In the genomic region with DNA sequence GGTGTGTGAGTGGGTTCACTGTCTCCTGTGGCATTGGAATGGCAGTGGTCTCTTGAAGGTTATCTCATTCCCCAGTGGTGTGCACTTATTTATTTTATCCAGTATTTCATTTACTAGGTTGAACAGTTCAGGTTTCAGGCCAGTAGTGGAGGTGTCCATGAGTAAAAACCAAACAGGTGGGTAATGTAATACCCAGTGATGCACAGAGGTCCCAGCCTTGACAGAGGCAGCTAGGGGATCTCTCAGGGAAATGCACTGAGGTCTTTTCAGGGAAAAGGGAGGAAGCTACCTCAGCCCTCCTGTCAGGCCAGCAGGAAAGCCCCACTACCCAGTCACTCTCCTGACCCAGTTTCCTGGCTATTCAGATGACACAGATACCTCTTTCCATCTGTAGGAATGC, we compare ENCODE assay signal across 1 cellular context.
TF ChIP-seq lines count a peak whose summit lies in the region.

No MANE protein-coding gene starts in this region.

TF ChIP-seq in HepG2, 621 proteins besides CTCF, POLR2A, EP300 and RAD21 (continued from another document):
- TF ChIP-seq, protein P1, sequence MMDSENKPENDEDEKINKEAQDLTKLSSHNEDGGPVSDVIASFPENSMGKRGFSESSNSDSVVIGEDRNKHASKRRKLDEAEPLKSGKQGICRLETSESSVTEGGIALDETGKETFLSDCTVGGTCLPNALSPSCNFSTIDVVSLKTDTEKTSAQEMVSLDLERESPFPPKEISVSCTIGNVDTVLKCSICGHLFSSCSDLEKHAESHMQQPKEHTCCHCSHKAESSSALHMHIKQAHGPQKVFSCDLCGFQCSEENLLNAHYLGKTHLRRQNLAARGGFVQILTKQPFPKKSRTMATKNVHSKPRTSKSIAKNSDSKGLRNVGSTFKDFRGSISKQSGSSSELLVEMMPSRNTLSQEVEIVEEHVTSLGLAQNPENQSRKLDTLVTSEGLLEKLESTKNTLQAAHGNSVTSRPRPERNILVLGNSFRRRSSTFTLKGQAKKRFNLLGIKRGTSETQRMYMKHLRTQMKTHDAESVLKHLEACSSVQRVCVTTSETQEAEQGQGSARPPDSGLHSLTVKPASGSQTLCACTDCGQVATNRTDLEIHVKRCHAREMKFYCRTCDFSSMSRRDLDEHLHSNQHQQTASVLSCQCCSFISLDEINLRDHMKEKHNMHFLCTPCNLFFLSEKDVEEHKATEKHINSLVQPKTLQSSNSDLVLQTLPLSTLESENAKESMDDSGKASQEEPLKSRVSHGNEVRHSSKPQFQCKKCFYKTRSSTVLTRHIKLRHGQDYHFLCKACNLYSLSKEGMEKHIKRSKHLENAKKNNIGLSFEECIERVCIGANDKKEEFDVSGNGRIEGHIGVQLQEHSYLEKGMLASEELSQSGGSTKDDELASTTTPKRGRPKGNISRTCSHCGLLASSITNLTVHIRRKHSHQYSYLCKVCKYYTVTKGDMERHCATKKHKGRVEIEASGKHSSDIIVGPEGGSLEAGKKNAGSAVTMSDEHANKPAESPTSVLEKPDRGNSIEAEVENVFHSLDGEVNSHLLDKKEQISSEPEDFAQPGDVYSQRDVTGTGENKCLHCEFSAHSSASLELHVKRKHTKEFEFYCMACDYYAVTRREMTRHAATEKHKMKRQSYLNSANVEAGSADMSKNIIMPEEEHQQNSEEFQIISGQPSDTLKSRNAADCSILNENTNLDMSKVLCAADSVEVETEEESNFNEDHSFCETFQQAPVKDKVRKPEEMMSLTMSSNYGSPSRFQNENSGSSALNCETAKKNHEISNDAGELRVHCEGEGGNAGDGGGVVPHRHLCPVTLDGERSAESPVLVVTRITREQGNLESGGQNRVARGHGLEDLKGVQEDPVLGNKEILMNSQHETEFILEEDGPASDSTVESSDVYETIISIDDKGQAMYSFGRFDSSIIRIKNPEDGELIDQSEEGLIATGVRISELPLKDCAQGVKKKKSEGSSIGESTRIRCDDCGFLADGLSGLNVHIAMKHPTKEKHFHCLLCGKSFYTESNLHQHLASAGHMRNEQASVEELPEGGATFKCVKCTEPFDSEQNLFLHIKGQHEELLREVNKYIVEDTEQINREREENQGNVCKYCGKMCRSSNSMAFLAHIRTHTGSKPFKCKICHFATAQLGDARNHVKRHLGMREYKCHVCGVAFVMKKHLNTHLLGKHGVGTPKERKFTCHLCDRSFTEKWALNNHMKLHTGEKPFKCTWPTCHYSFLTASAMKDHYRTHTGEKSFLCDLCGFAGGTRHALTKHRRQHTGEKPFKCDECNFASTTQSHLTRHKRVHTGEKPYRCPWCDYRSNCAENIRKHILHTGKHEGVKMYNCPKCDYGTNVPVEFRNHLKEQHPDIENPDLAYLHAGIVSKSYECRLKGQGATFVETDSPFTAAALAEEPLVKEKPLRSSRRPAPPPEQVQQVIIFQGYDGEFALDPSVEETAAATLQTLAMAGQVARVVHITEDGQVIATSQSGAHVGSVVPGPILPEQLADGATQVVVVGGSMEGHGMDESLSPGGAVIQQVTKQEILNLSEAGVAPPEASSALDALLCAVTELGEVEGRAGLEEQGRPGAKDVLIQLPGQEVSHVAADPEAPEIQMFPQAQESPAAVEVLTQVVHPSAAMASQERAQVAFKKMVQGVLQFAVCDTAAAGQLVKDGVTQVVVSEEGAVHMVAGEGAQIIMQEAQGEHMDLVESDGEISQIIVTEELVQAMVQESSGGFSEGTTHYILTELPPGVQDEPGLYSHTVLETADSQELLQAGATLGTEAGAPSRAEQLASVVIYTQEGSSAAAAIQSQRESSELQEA (CRISPR knock-in tag; IDR thresholded peaks at IDR 0.05; ENCODE audit: not compliant biosample characterization): no peak
- TF ChIP-seq ZNF3 (CRISPR knock-in tag; IDR thresholded peaks at IDR 0.05) (no peak), ZNF274 (CRISPR knock-in tag; IDR thresholded peaks at IDR 0.05) (no peak), ZNF160 (CRISPR knock-in tag; IDR thresholded peaks at IDR 0.05) (no peak), GTF2F1 (IDR thresholded peaks at IDR 0.05; ENCODE audit: low read length) (no peak), HES4 (CRISPR knock-in tag; IDR thresholded peaks at IDR 0.05; ENCODE audit: borderline replicate concordance) (no peak), KDM2A (CRISPR knock-in tag; IDR thresholded peaks at IDR 0.05; ENCODE audit: borderline replicate concordance, low read depth) (no peak), ZNF543 (CRISPR knock-in tag; IDR thresholded peaks at IDR 0.05) (no peak), SALL1 (CRISPR knock-in tag; IDR thresholded peaks at IDR 0.05) (no peak), ERF (CRISPR knock-in tag; IDR thresholded peaks at IDR 0.05) (no peak)
- TF ChIP-seq, protein P2, sequence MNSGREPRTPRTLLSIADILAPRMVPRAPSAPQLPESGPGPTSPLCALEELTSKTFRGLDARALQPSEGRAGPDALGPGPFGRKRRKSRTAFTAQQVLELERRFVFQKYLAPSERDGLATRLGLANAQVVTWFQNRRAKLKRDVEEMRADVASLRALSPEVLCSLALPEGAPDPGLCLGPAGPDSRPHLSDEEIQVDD (CRISPR knock-in tag; IDR thresholded peaks at IDR 0.05; ENCODE audit: borderline replicate concordance): no peak
- TF ChIP-seq, protein P3, sequence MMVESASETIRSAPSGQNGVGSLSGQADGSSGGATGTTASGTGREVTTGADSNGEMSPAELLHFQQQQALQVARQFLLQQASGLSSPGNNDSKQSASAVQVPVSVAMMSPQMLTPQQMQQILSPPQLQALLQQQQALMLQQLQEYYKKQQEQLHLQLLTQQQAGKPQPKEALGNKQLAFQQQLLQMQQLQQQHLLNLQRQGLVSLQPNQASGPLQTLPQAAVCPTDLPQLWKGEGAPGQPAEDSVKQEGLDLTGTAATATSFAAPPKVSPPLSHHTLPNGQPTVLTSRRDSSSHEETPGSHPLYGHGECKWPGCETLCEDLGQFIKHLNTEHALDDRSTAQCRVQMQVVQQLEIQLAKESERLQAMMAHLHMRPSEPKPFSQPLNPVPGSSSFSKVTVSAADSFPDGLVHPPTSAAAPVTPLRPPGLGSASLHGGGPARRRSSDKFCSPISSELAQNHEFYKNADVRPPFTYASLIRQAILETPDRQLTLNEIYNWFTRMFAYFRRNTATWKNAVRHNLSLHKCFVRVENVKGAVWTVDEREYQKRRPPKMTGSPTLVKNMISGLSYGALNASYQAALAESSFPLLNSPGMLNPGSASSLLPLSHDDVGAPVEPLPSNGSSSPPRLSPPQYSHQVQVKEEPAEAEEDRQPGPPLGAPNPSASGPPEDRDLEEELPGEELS (CRISPR knock-in tag; IDR thresholded peaks at IDR 0.05): no peak
- TF ChIP-seq, protein P4, sequence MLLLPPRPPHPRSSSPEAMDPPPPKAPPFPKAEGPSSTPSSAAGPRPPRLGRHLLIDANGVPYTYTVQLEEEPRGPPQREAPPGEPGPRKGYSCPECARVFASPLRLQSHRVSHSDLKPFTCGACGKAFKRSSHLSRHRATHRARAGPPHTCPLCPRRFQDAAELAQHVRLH (CRISPR knock-in tag; IDR thresholded peaks at IDR 0.05; ENCODE audit: borderline replicate concordance, low read depth): no peak
- TF ChIP-seq, protein P5, sequence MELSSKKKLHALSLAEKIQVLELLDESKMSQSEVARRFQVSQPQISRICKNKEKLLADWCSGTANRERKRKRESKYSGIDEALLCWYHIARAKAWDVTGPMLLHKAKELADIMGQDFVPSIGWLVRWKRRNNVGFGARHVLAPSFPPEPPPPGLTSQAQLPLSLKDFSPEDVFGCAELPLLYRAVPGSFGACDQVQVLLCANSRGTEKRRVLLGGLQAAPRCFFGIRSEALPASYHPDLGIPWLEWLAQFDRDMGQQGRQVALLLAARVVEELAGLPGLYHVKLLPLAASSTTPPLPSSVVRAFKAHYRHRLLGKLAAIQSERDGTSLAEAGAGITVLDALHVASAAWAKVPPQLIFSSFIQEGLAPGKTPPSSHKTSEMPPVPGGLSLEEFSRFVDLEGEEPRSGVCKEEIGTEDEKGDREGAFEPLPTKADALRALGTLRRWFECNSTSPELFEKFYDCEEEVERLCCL (CRISPR knock-in tag; IDR thresholded peaks at IDR 0.05; ENCODE audit: borderline replicate concordance): no peak
